In the genomic region with DNA sequence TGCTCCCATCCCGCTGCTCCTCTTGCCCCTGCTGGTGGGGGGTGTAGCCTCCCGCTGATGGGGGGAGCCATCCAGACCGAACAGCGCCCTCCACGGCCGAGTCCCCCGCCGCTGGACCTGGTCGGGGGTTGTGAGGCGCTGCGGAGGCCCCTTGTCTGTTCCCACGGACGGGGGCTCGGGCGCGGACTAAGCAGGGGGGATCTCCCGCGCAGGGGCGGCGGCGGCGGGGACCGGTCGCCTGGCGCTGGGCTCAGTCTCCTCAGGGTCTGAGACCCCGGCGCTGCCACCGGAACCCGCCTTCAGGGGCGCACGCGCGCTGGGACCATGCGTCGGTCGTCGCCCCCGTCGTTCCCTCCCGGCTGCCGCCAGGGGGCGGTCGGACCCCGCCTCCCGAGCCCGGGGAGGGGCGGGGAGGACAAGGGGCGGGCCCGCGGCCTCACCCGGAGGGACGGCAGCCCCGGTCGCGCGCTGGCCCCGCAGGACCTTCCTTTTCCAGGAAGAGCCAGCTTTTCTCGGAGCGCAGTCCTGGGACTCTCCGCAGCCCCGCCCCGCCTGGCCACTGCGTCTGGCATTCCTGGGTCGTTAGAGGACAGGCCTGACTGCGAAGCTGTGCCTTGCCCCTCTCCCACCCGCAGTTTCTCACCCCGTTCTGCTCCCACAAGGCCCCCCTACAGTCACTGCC, we compare ENCODE assay signal across 9 cellular contexts. TPM values are rescaled to one million over a fixed set of nuclear protein-coding genes. Genes with fewer than 3 reads are reported as not detected.
DNase-seq lines count a peak whose midpoint lies in the region; ATAC-seq, FAIRE-seq and TF ChIP-seq lines count a peak whose summit lies in the region.
"Had no signal": no experiment of that assay in that cellular context is flagged by ENCODE, and none has a peak within 500 bp of the region (broad histone marks: within the 10 kb centered on the region; RNA-seq: fewer than 3 reads in every experiment).

No MANE protein-coding gene starts in this region.

- peak; percentile 57 for TF ChIP-seq CTCF in WI38 (IDR thresholded peaks at IDR 0.05; ENCODE audit: low read depth, low read length)
- peak; percentile 83 for TF ChIP-seq CTCF in bronchial epithelial cell (IDR thresholded peaks at IDR 0.05; ENCODE audit: insufficient read depth, low read length, severe bottlenecking)

- no peak for FAIRE-seq in bronchial epithelial cell (lab: Jason Lieb, UNC)
- FAIRE-seq: A204.1 had no signal

- DNase-seq in NCI-H1417 (lab: John Stamatoyannopoulos, UW) (peak; percentile 81 to 92 (median 87)), NCI-H1417 treated with DMSO at 0.1 percent for 48 hours (lab: John Stamatoyannopoulos, UW) (no peak), NCI-H146 (lab: John Stamatoyannopoulos, UW) (peak; percentile 82), bronchial epithelial cell (ENCODE audit: low read depth) (peak; percentile 49), inferior parietal cortex (ENCODE audit: extremely low spot score) (peak; percentile 87)
- peak; percentile 72 to 79 for DNase-seq in stimulated activated CD4-positive, alpha-beta T cell treated with anti-CD3 and anti-CD28 coated beads, Interleukin-12 subunit alpha, Interleukin-12 subunit beta, amount 100 ng/mL, for 24 hours (ENCODE audit: low read depth in 2 of 2)

- no peaks in the 10 kb centered on the region for H3K36me3 ChIP-seq in bronchial epithelial cell (ENCODE audit: control insufficient read depth, insufficient read depth, low read length)

- peak; percentile 86 for ATAC-seq in HG02759 (IDR thresholded peaks at IDR 0.05; ENCODE audit: unreplicated experiment)

- no peaks in the 10 kb centered on the region for H3K27me3 ChIP-seq in bronchial epithelial cell (ENCODE audit: control insufficient read depth, insufficient read depth, low read length)

- H3K4me3 ChIP-seq in WI38 (ENCODE audit: low read depth, low read length) (peak overlapping the region; percentile 80), bronchial epithelial cell (ENCODE audit: low read depth, low read length) (peak overlapping the region; percentile 93)

RNA-seq across cellular contexts. Expression of gene IL32, which starts 6.3 kb away (rescaled TPM):
- 0.53 and 2.8 TPM in 2 replicates for total RNA-seq in bronchial epithelial cell

RNA-seq across cellular contexts. Expression of gene MMP25, which starts 12.8 kb away (rescaled TPM):
- under 0.01 and 0.13 TPM in 2 replicates for total RNA-seq in bronchial epithelial cell

RNA-seq across cellular contexts. Expression of gene BICDL2, which starts 22.4 kb away (rescaled TPM):
- 24.5 and 56.1 TPM in 2 replicates for total RNA-seq in bronchial epithelial cell

RNA-seq across cellular contexts. Expression of gene THOC6, which starts 35.3 kb away (rescaled TPM):
- 23.7 and 28.4 TPM in 2 replicates for total RNA-seq in bronchial epithelial cell

RNA-seq across cellular contexts. Expression of gene HCFC1R1, which starts 35.4 kb away (rescaled TPM):
- total RNA-seq in bronchial epithelial cell, result 1.1 and 5.6 TPM in 2 replicates
